ENCODE assay signal across 9 cellular contexts in the genomic region with DNA sequence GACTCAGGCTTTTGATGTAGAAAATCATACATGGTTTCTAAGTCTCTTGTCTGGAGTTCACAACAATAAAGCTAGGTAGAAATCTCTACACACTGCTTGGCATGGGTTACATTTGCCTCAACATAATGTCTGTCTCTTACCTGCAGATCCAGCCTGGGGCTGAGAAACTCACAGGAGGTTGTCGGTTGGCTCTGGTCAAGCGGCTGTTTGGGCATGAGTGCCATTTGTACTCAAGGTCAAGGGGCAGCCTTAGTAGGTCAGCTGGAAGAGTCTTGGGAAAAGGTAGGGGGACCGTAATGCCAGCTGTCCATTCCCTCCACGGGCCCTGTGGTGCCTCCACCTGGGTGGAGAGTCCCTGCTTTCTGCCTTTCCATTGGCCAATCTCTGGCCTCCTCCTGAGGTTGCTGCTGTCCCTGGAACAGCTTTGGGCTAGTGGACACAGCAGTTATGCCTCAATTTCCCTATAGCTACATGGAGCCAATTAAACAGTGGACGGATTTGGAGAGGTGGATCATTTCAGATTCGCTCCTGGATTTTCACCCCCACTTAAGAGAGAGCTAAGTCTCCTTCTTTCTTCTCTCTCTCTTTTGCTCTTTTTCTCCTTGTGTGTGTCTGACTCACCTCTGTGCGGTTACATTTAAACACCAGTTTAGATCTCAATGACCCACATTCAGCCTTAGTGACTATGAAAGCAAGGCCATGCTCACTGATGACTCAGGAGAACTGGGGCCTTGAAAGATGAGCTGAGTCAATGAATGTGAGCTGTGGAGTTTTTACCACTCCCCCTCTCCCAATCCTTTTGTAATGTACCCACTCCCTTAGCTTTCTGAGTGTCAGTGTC.
A peak's percentile ranks its signal among the peaks of the same experiment; 100 is the strongest.
DNase-seq lines count a peak whose midpoint lies in the region; ATAC-seq and TF ChIP-seq lines count a peak whose summit lies in the region.
"Had no signal": no experiment of that assay in that cellular context is flagged by ENCODE, and none has a peak within 500 bp of the region (broad histone marks: within the 10 kb centered on the region; RNA-seq: fewer than 3 reads in every experiment).

No MANE protein-coding gene starts in this region.

- H3K4me1 Mint-ChIP-seq in activated naive CD8-positive, alpha-beta T cell treated with anti-CD3 and anti-CD28 coated beads, Interleukin-2, amount 10 ng/mL, durations not matched to agents 7 days and 5 days, result peaks cover 21% of the 10 kb centered on the region

- TF ChIP-seq CTCF in suprapubic skin (IDR thresholded peaks at IDR 0.05), result no peak

- POLR2A ChIA-PET in activated naive CD8-positive, alpha-beta T cell treated with anti-CD3 and anti-CD28 coated beads, Interleukin-2, amount 10 ng/mL, durations not matched to agents 7 days and 5 days (lab: Charles Lee), result interaction anchor here (1.1 kb wide), 1 partner anchor 133 kb away, joined by 4 read pairs; the partner anchor contains the start of gene HIF1A

- H3K27me3 Mint-ChIP-seq in activated naive CD8-positive, alpha-beta T cell treated with anti-CD3 and anti-CD28 coated beads, Interleukin-2, amount 10 ng/mL, durations not matched to agents 7 days and 5 days, result no peaks in the 10 kb centered on the region

- no peaks in the 10 kb centered on the region for H3K27me3 ChIP-seq in BLaER1
- H3K27me3 ChIP-seq in suprapubic skin, result no peaks in the 10 kb centered on the region

- TF ChIP-seq EP300 in suprapubic skin (IDR thresholded peaks at IDR 0.05), result no peak

- no peak for TF ChIP-seq POLR2A in suprapubic skin (IDR thresholded peaks at IDR 0.05)

- H3K9me3 Mint-ChIP-seq in activated naive CD8-positive, alpha-beta T cell treated with anti-CD3 and anti-CD28 coated beads, Interleukin-2, amount 10 ng/mL, durations not matched to agents 7 days and 5 days, result peaks cover 6% of the 10 kb centered on the region
- H3K9me3 Mint-ChIP-seq: immature natural killer cell had no signal

- H3K27ac ChIP-seq in BLaER1 (peak overlapping the region; percentile 83), suprapubic skin (peak overlapping the region; percentile 67)

- DNase-seq in LoVo (ENCODE audit: low spot score) (peak; percentile 44), kidney glomerular epithelial cell (lab: John Stamatoyannopoulos, UW) (peak; percentile 99), suprapubic skin (ENCODE audit: low spot score in 2 of 2) (no peak), cerebellum (ENCODE audit: low spot score) (no peak)
- no peak for DNase-seq in activated naive CD8-positive, alpha-beta T cell treated with anti-CD3 and anti-CD28 coated beads, Interleukin-2, amount 10 ng/mL, durations not matched to agents 7 days and 5 days

- 92% methylated on average over 7 of the region's 7 CpGs for WGBS in suprapubic skin

- peak; percentile 47 for ATAC-seq in activated naive CD8-positive, alpha-beta T cell treated with anti-CD3 and anti-CD28 coated beads, Interleukin-2, amount 10 ng/mL, durations not matched to agents 7 days and 5 days (ENCODE audit: low read depth)
- no peak for ATAC-seq in HG02588 (IDR thresholded peaks at IDR 0.05; ENCODE audit: unreplicated experiment)
- ATAC-seq in GM21360 (IDR thresholded peaks at IDR 0.05; ENCODE audit: unreplicated experiment), result no peak

- H3K4me3 Mint-ChIP-seq in activated naive CD8-positive, alpha-beta T cell treated with anti-CD3 and anti-CD28 coated beads, Interleukin-2, amount 10 ng/mL, durations not matched to agents 7 days and 5 days, result no peak overlapping the region
- H3K4me3 Mint-ChIP-seq: immature natural killer cell had no signal

- H3K36me3 Mint-ChIP-seq in activated naive CD8-positive, alpha-beta T cell treated with anti-CD3 and anti-CD28 coated beads, Interleukin-2, amount 10 ng/mL, durations not matched to agents 7 days and 5 days, result peaks cover 10% of the 10 kb centered on the region

- H3K9me3 ChIP-seq in BLaER1, result no peaks in the 10 kb centered on the region
- H3K9me3 ChIP-seq in suprapubic skin, result no peaks in the 10 kb centered on the region

- H4K20me1 ChIP-seq in BLaER1, result no peaks in the 10 kb centered on the region

- H3K9ac ChIP-seq in BLaER1, result peak overlapping the region; percentile 59

- H3K36me3 ChIP-seq in BLaER1 (no peaks in the 10 kb centered on the region), suprapubic skin (no peaks in the 10 kb centered on the region)

- H3K4me2 ChIP-seq in BLaER1, result peak overlapping the region; percentile 79

- no peak overlapping the region for H3K27ac Mint-ChIP-seq in activated naive CD8-positive, alpha-beta T cell treated with anti-CD3 and anti-CD28 coated beads, Interleukin-2, amount 10 ng/mL, durations not matched to agents 7 days and 5 days

- H3K4me3 ChIP-seq in BLaER1 (0 out of 2 replicates have a peak overlapping the region, but pooled peaks have one; percentile 9), suprapubic skin (no peak overlapping the region)

- peaks cover 96% of the 10 kb centered on the region for H3K4me1 ChIP-seq in BLaER1
- peaks cover 50% of the 10 kb centered on the region for H3K4me1 ChIP-seq in suprapubic skin

Comparison
In these comparisons a context has a peak if more than half of its experiments do, and no peak if none do; other contexts are left out.
1. DNase-seq: peak in LoVo (single experiment) and kidney glomerular epithelial cell (single experiment); none in activated naive CD8-positive, alpha-beta T cell treated with anti-CD3 and anti-CD28 coated beads, Interleukin-2, amount 10 ng/mL, durations not matched to agents 7 days and 5 days (single experiment), suprapubic skin (0 of 2) and cerebellum (single experiment).